In the genomic region with DNA sequence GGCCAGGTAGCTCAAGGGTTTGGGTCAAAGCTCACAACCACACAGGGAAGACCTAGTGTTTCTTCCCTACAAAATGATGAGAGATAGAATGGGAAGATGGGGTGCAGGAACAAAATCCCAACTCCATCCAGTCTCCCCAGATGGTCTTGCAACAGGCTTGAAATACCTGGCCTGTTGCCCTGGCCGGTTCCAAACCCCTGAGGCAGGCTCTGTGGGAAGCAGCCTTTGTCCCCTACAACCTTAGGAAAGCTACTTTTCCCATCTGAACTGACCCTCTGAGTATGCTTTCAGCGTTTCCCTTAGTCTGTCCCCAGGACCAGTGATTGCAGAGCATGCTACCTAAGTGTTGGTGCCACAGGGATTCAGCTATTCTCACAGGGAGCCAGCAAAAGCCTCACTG, we compare ENCODE assay signal across 18 cellular contexts.
DNase-seq lines count a peak whose midpoint lies in the region; ATAC-seq, FAIRE-seq and TF ChIP-seq lines count a peak whose summit lies in the region.
"Had no signal": no experiment of that assay in that cellular context is flagged by ENCODE, and none has a peak within 500 bp of the region (broad histone marks: within the 10 kb centered on the region; RNA-seq: fewer than 3 reads in every experiment).

No MANE protein-coding gene starts in this region.

- ATAC-seq in lower lobe of right lung (no peak), WTC11 (no peak)

- no peak overlapping the region for H3K27ac Mint-ChIP-seq in MCF 10A (ENCODE audit: low read depth, unreplicated experiment)
- no peak overlapping the region for H3K27ac Mint-ChIP-seq in WTC11
- H3K27ac Mint-ChIP-seq: activated naive CD4-positive, alpha-beta T cell treated with anti-CD3 and anti-CD28 coated beads for 36 hours had no signal

- H3K27me3 Mint-ChIP-seq in MCF 10A (ENCODE audit: insufficient read depth, unreplicated experiment) = no peaks in the 10 kb centered on the region
- no peaks in the 10 kb centered on the region; the same call in 1 of the 2 replicates for H3K27me3 Mint-ChIP-seq in WTC11 (ENCODE audit: low read depth)

- FAIRE-seq in H54 (lab: Jason Lieb, UNC) = no peak
- FAIRE-seq: colon, endothelial cell of umbilical vein, HTR-8/SVneo had no signal

- no peak for TF ChIP-seq CTCF in MCF 10A (IDR thresholded peaks at IDR 0.05; ENCODE audit: unreplicated experiment)
- TF ChIP-seq CTCF in breast epithelium (IDR thresholded peaks at IDR 0.05) = no peak
- no peak for TF ChIP-seq CTCF in ascending aorta (IDR thresholded peaks at IDR 0.05)
- TF ChIP-seq CTCF in lower lobe of right lung (IDR thresholded peaks at IDR 0.05) = no peak
- TF ChIP-seq CTCF in tibial artery (IDR thresholded peaks at IDR 0.05) = no peak
- TF ChIP-seq CTCF in WTC11 (IDR thresholded peaks at IDR 0.05) = no peak

- BruUV-seq in MCF 10A (replicated peaks; lab: Mats Ljungman, UMichigan) = no TSS peak

- no peaks in the 10 kb centered on the region for H3K4me1 ChIP-seq in breast epithelium
- H3K4me1 ChIP-seq in ascending aorta = peaks cover 23 to 50% of the 10 kb centered on the region in 2 donors
- H3K4me1 ChIP-seq in lower lobe of right lung = peaks cover 31% of the 10 kb centered on the region
- peaks cover 0 to 79% (median 54%) of the 10 kb centered on the region in 4 donors for H3K4me1 ChIP-seq in tibial artery

- H3K36me3 Mint-ChIP-seq in MCF 10A (ENCODE audit: insufficient read depth, unreplicated experiment) = no peaks in the 10 kb centered on the region
- peaks cover 3% of the 10 kb centered on the region; the same call in 1 of the 2 replicates for H3K36me3 Mint-ChIP-seq in WTC11

- no peaks in the 10 kb centered on the region for H3K9me3 ChIP-seq in breast epithelium
- peaks cover 0 to 4% of the 10 kb centered on the region in 2 donors for H3K9me3 ChIP-seq in ascending aorta
- no peaks in the 10 kb centered on the region for H3K9me3 ChIP-seq in lower lobe of right lung
- no peaks in the 10 kb centered on the region for H3K9me3 ChIP-seq in tibial artery
- H3K9me3 ChIP-seq: ovary had no signal

- intact Hi-C loops in MCF 10A (cut with micrococcal nuclease) = loop anchor here (5.0 kb wide), 1 partner anchor 72 kb away; no protein-coding TSS in a partner anchor
- intact Hi-C loops in breast epithelium (cut with DNase I; ENCODE audit: low total_unique reads) = no loop called here
- intact Hi-C loops in ascending aorta (cut with DNase I) = loop anchor here (5.0 kb wide), 2 partner anchors 42 to 218 kb away; a partner anchor contains a TSS
- intact Hi-C loops in lower lobe of right lung (cut with DNase I) = no loop called here
- intact Hi-C loops in tibial artery (cut with DNase I; ENCODE audit: low total_unique reads) = no loop called here

- peaks cover 41% of the 10 kb centered on the region for H3K4me1 Mint-ChIP-seq in MCF 10A (ENCODE audit: insufficient read depth, unreplicated experiment)
- no peaks in the 10 kb centered on the region for H3K4me1 Mint-ChIP-seq in WTC11

- peak overlapping the region in 1 of 2 donors; percentile 33 for H3K27ac ChIP-seq in breast epithelium
- H3K27ac ChIP-seq in ascending aorta = peak overlapping the region; percentile 59 to 74
- H3K27ac ChIP-seq in lower lobe of right lung = peak overlapping the region; percentile 65
- H3K27ac ChIP-seq in tibial artery = peak overlapping the region; percentile 69 to 83
- H3K27ac ChIP-seq: ovary had no signal

- peak; percentile 75 for DNase-seq in MCF 10A (ENCODE audit: unreplicated experiment)
- DNase-seq in breast epithelium (ENCODE audit: low spot score in 2 of 2) = no peak
- DNase-seq in ascending aorta (ENCODE audit: low spot score in 2 of 2) = no peak
- DNase-seq in lower lobe of right lung = no peak
- peak in 1 of 2 donors; percentile 65 for DNase-seq in tibial artery
- no peak for DNase-seq in H54 (ENCODE audit: insufficient read length, low spot score)
- no peak for DNase-seq in kidney glomerular epithelial cell (lab: John Stamatoyannopoulos, UW)
- no peak for DNase-seq in WTC11 (ENCODE audit: low spot score)
- DNase-seq: activated naive CD4-positive, alpha-beta T cell treated with anti-CD3 and anti-CD28 coated beads for 36 hours; NCI-H1417; NCI-H69; ovary; stimulated activated CD4-positive, alpha-beta T cell treated with anti-CD3 and anti-CD28 coated beads, Interleukin-4, amount 100 ng/mL, for 24 hours; substantia nigra had no signal

- H3K36me3 ChIP-seq in breast epithelium (no peaks in the 10 kb centered on the region), ascending aorta (no peaks in the 10 kb centered on the region), lower lobe of right lung (no peaks in the 10 kb centered on the region), tibial artery (no peaks in the 10 kb centered on the region)
- H3K36me3 ChIP-seq: ovary had no signal

- H3K9me3 Mint-ChIP-seq in MCF 10A (ENCODE audit: unreplicated experiment) (no peaks in the 10 kb centered on the region), WTC11 (peaks cover 10% of the 10 kb centered on the region)

- TF ChIP-seq POLR2A in breast epithelium (IDR thresholded peaks at IDR 0.05) = no peak
- no peak for TF ChIP-seq POLR2A in H54 (IDR thresholded peaks at IDR 0.05; ENCODE audit: low read depth, low read length)

- POLR2A ChIA-PET in MCF 10A (lab: Yijun Ruan, JAX) = interaction anchor here (1.6 kb wide), 1 partner anchor 18 kb away, joined by 4 read pairs; no protein-coding TSS in a partner anchor
- POLR2A ChIA-PET in WTC11 (lab: Charles Lee) = no interaction called here

- H3K4me3 Mint-ChIP-seq in MCF 10A (ENCODE audit: unreplicated experiment) (no peak overlapping the region), WTC11 (no peak overlapping the region)
- H3K4me3 Mint-ChIP-seq: activated naive CD4-positive, alpha-beta T cell treated with anti-CD3 and anti-CD28 coated beads for 36 hours had no signal

- H3K27me3 ChIP-seq in breast epithelium (no peaks in the 10 kb centered on the region), ascending aorta (no peaks in the 10 kb centered on the region), lower lobe of right lung (ENCODE audit: low read depth) (no peaks in the 10 kb centered on the region), tibial artery (no peaks in the 10 kb centered on the region)
- H3K27me3 ChIP-seq: ovary had no signal

- H3K4me3 ChIP-seq in breast epithelium = no peak overlapping the region
- H3K4me3 ChIP-seq in ascending aorta = no peak overlapping the region
- H3K4me3 ChIP-seq in lower lobe of right lung = no peak overlapping the region
- H3K4me3 ChIP-seq in tibial artery = no peak overlapping the region
- H3K4me3 ChIP-seq: ovary, skin epidermis had no signal

- CTCF ChIA-PET in MCF 10A (lab: Yijun Ruan, JAX) = interaction anchor here (0.6 to 2.2 kb wide), 4 partner anchors 70 to 753 kb away, joined by 4 to 10 read pairs (median 4); no protein-coding TSS in a partner anchor
- CTCF ChIA-PET in WTC11 (lab: Charles Lee) = interaction anchor here (0.7 to 1.1 kb wide), 2 partner anchors 17 to 71 kb away, joined by 3 read pairs; no protein-coding TSS in a partner anchor

TF ChIP-seq in WTC11, 78 proteins besides CTCF, POLR2A, EP300 and RAD21 (continues in another document):
- TF ChIP-seq ZNF138 (CRISPR knock-in tag; conservative IDR thresholded peaks at IDR 0.05) = no peak
- TF ChIP-seq, protein P1, sequence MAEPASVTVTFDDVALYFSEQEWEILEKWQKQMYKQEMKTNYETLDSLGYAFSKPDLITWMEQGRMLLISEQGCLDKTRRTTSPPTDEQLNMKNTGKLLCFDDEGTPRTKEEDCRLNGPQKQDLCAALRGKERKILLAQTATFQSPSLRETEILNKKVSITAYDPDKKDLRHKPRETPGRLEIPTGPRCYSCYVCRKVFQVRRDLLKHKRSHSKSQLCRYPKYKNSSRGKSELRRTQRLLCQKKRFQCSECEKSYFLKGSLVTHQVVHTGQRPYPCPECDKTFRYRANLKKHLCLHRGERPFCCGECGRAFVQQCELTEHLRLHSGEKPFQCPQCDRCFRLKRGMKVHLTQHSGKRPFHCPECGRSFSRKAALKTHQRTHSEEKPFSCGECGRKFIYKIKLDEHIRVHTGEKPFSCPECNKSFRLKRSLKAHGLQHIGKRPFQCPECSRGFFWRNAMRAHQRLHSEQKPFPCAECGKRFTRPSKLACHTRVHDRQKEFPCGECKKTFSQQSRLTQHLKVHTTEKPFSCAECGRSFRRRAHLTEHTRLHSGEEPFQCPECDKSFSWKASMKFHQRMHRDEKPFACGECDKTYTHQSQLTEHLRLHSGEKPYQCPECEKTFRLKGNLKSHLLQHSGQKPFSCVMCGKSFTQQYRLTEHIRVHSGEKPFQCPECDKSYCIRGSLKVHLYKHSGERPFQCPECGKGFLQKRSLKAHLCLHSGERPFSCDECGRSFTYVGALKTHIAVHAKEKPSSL (CRISPR knock-in tag; conservative IDR thresholded peaks at IDR 0.05) = no peak
- TF ChIP-seq, protein P2, sequence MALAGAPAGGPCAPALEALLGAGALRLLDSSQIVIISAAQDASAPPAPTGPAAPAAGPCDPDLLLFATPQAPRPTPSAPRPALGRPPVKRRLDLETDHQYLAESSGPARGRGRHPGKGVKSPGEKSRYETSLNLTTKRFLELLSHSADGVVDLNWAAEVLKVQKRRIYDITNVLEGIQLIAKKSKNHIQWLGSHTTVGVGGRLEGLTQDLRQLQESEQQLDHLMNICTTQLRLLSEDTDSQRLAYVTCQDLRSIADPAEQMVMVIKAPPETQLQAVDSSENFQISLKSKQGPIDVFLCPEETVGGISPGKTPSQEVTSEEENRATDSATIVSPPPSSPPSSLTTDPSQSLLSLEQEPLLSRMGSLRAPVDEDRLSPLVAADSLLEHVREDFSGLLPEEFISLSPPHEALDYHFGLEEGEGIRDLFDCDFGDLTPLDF (CRISPR knock-in tag; IDR thresholded peaks at IDR 0.05) = no peak
- TF ChIP-seq, protein P3, sequence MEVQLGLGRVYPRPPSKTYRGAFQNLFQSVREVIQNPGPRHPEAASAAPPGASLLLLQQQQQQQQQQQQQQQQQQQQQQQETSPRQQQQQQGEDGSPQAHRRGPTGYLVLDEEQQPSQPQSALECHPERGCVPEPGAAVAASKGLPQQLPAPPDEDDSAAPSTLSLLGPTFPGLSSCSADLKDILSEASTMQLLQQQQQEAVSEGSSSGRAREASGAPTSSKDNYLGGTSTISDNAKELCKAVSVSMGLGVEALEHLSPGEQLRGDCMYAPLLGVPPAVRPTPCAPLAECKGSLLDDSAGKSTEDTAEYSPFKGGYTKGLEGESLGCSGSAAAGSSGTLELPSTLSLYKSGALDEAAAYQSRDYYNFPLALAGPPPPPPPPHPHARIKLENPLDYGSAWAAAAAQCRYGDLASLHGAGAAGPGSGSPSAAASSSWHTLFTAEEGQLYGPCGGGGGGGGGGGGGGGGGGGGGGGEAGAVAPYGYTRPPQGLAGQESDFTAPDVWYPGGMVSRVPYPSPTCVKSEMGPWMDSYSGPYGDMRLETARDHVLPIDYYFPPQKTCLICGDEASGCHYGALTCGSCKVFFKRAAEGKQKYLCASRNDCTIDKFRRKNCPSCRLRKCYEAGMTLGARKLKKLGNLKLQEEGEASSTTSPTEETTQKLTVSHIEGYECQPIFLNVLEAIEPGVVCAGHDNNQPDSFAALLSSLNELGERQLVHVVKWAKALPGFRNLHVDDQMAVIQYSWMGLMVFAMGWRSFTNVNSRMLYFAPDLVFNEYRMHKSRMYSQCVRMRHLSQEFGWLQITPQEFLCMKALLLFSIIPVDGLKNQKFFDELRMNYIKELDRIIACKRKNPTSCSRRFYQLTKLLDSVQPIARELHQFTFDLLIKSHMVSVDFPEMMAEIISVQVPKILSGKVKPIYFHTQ (CRISPR knock-in tag; IDR thresholded peaks at IDR 0.05) = no peak

Comparison
In these comparisons a context has a peak if more than half of its experiments do, and no peak if none do; other contexts are left out.
1. intact Hi-C loops: an anchor here in MCF 10A (5.0 kb wide) and ascending aorta (5.0 kb wide); none called in breast epithelium, lower lobe of right lung and tibial artery.